Comparison of ENCODE assay signal across 26 cellular contexts in the genomic region with DNA sequence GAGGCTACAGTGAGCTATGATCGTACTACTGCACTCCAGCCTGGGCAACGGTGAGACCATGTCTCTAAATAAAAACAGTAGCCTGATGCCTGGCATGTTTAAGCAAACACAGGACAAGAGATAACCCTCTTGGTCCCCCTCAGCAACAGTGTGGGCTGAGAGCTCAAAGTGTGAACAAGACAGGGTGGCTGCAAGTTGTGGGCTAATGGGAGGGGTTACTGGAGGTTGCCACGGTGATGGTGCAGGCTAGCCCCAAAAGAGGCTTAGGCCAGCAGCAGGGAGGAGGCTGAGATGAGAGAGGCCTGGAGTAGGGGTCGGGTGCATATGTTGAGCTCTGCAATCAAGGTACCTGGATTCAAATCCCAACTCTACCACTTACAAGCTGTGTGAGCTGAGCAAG. TPM values are rescaled to one million over a fixed set of nuclear protein-coding genes. Genes with fewer than 3 reads are reported as not detected.
DNase-seq lines count a peak whose midpoint lies in the region; ATAC-seq and TF ChIP-seq lines count a peak whose summit lies in the region.
"Had no signal": no experiment of that assay in that cellular context is flagged by ENCODE, and none has a peak within 500 bp of the region (broad histone marks: within the 10 kb centered on the region; RNA-seq: fewer than 3 reads in every experiment).

No MANE protein-coding gene starts in this region.

- H3K36me3 ChIP-seq in right atrium auricular region, result no peaks in the 10 kb centered on the region
- no peaks in the 10 kb centered on the region for H3K36me3 ChIP-seq in WERI-Rb-1
- H3K36me3 ChIP-seq in colonic mucosa, result no peaks in the 10 kb centered on the region

- H3K4me3 ChIP-seq in right atrium auricular region (no peak overlapping the region), WERI-Rb-1 (ENCODE audit: low read depth, low read length) (no peak overlapping the region), colonic mucosa (no peak overlapping the region)

- peak overlapping the region in 1 of 2 donors; percentile 12 for H3K9ac ChIP-seq in colonic mucosa (ENCODE audit: low read depth in 2 of 2, low read length in 2 of 2)

- TF ChIP-seq CTCF in right atrium auricular region (IDR thresholded peaks at IDR 0.05) (no peak), GM13977 (IDR thresholded peaks at IDR 0.05; ENCODE audit: extremely low read depth, insufficient read depth, missing control alignments) (no peak), WERI-Rb-1 (IDR thresholded peaks at IDR 0.05; ENCODE audit: low read depth, low read length) (no peak), progenitor cell of endocrine pancreas (IDR thresholded peaks at IDR 0.05; ENCODE audit: unreplicated experiment) (no peak), colonic mucosa (IDR thresholded peaks at IDR 0.05) (no peak)

- peak overlapping the region; percentile 68 to 76 for H3K27ac ChIP-seq in right atrium auricular region
- H3K27ac ChIP-seq in WERI-Rb-1, result no peak overlapping the region; the same call in 1 of the 2 replicates
- no peak overlapping the region for H3K27ac ChIP-seq in colonic mucosa
- H3K27ac ChIP-seq: C4-2B had no signal

- intact Hi-C loops in left cardiac atrium (cut with DNase I) (no loop called here), colonic mucosa (cut with DNase I) (no loop called here)

- H3K27me3 Mint-ChIP-seq in progenitor cell of endocrine pancreas, result no peaks in the 10 kb centered on the region

- H3K4me3 Mint-ChIP-seq in progenitor cell of endocrine pancreas (ENCODE audit: low read depth), result no peak overlapping the region
- H3K4me3 Mint-ChIP-seq: activated naive CD4-positive, alpha-beta T cell treated with anti-CD3 and anti-CD28 coated beads, Interleukin-2, amount 10 ng/mL, durations not matched to agents 7 days and 5 days; activated T-helper 1 cell treated with anti-CD3 and anti-CD28 coated beads, Interleukin-12 subunit alpha, Interleukin-12 subunit beta, Interleukin-2, Interleukin-4 antibody, amounts not matched to agents 30 ng/mL and 10 ng/mL and 1 ng/mL, durations not matched to agents 14 hours and 24 hours and 36 hours; H9; neural crest cell; WTC11 had no signal

- H3K4me1 ChIP-seq in right atrium auricular region, result peaks cover 0 to 15% of the 10 kb centered on the region in 2 donors
- H3K4me1 ChIP-seq in colonic mucosa, result no peaks in the 10 kb centered on the region

- H3K9me3 ChIP-seq in right atrium auricular region, result no peaks in the 10 kb centered on the region
- peaks cover 3% of the 10 kb centered on the region for H3K9me3 ChIP-seq in WERI-Rb-1 (ENCODE audit: severe bottlenecking)
- H3K9me3 ChIP-seq in colonic mucosa, result no peaks in the 10 kb centered on the region

- no peak for DNase-seq in right atrium auricular region (ENCODE audit: low spot score)
- no peak for DNase-seq in left cardiac atrium
- DNase-seq in GM13977 (ENCODE audit: low spot score), result peak; percentile 46
- DNase-seq in WERI-Rb-1, result peak; percentile 32
- no peak for DNase-seq in progenitor cell of endocrine pancreas (ENCODE audit: low spot score, unreplicated experiment)
- no peak for DNase-seq in SKM-1 treated with dmso at 0.1 percent for 144 hours (lab: John Stamatoyannopoulos, UW; ENCODE audit: unreplicated experiment)
- DNase-seq in colonic mucosa, result no peak
- DNase-seq: activated CD4-positive, alpha-beta T cell treated with anti-CD3 and anti-CD28 coated beads, Interleukin-2, amount 50 U/mL, for 48 hours; activated naive CD4-positive, alpha-beta T cell treated with anti-CD3 and anti-CD28 coated beads, Interleukin-2, amount 10 ng/mL, durations not matched to agents 7 days and 5 days; effector memory CD8-positive, alpha-beta T cell; erythroblast; glutamatergic neuron; H9; kidney; NCI-H1417 treated with DMSO at 0.1 percent for 48 hours; NCI-H2081; NCI-H345; NCI-H774; OCI-M1; stimulated activated naive CD4-positive, alpha-beta T cell; T-helper 9 cell had no signal

- H3K4me1 Mint-ChIP-seq in progenitor cell of endocrine pancreas (ENCODE audit: low read depth), result peaks cover 17% of the 10 kb centered on the region

- no peaks in the 10 kb centered on the region for H3K9me3 Mint-ChIP-seq in progenitor cell of endocrine pancreas (ENCODE audit: low read depth)
- H3K9me3 Mint-ChIP-seq: activated T-helper 1 cell treated with anti-CD3 and anti-CD28 coated beads, Interleukin-12 subunit alpha, Interleukin-12 subunit beta, Interleukin-2, Interleukin-4 antibody, amounts not matched to agents 30 ng/mL and 10 ng/mL and 1 ng/mL, durations not matched to agents 14 hours and 24 hours and 36 hours; effector memory CD8-positive, alpha-beta T cell; neural crest cell had no signal

- H3K27me3 ChIP-seq in right atrium auricular region (no peaks in the 10 kb centered on the region), WERI-Rb-1 (ENCODE audit: insufficient read depth, low read depth, severe bottlenecking) (no peaks in the 10 kb centered on the region), colonic mucosa (no peaks in the 10 kb centered on the region)

- H3K27ac Mint-ChIP-seq in progenitor cell of endocrine pancreas, result peak overlapping the region; percentile 77
- H3K27ac Mint-ChIP-seq: activated naive CD4-positive, alpha-beta T cell treated with anti-CD3 and anti-CD28 coated beads, Interleukin-2, amount 10 ng/mL, durations not matched to agents 7 days and 5 days; activated T-helper 1 cell treated with anti-CD3 and anti-CD28 coated beads, Interleukin-12 subunit alpha, Interleukin-12 subunit beta, Interleukin-2, Interleukin-4 antibody, amounts not matched to agents 30 ng/mL and 10 ng/mL and 1 ng/mL, durations not matched to agents 14 hours and 24 hours and 36 hours; effector memory CD8-positive, alpha-beta T cell; WTC11 had no signal

- no peak for ATAC-seq in left cardiac atrium
- no peak for ATAC-seq in HG02852 (IDR thresholded peaks at IDR 0.05; ENCODE audit: unreplicated experiment)
- ATAC-seq: effector memory CD8-positive, alpha-beta T cell; WTC11 had no signal

- in situ Hi-C loops in GM13977 (cut with MboI; ENCODE audit: low pct_unique_long_range_greater_than_20kb, low sequenced_read_pairs, unreplicated experiment), result no loop called here

- peaks cover 4% of the 10 kb centered on the region for H3K36me3 Mint-ChIP-seq in progenitor cell of endocrine pancreas (ENCODE audit: insufficient read depth)

RNA-seq across cellular contexts. Expression of gene LGMN, which starts 3.4 kb away (rescaled TPM):
- total RNA-seq in right atrium auricular region (100 to 1,000 TPM in 1 of 2 donors, 10 to 100 TPM in 1; 65.6 to 109 TPM), left cardiac atrium (100 to 1,000 TPM in 1 of 2 donors, 10 to 100 TPM in 1; 89.7 to 119 TPM), progenitor cell of endocrine pancreas (63.3 and 73.2 TPM in 2 replicates), colonic mucosa (100 to 1,000 TPM in 1 of 2 donors, 10 to 100 TPM in 1; 70.0 to 107 TPM)

RNA-seq across cellular contexts. Expression of gene GOLGA5, which starts 42.3 kb away (rescaled TPM):
- total RNA-seq in right atrium auricular region (10 to 100 TPM; 24.2 to 28.3 TPM), left cardiac atrium (10 to 100 TPM; 19.9 to 30.5 TPM), progenitor cell of endocrine pancreas (29.7 TPM in 2 replicates), colonic mucosa (10 to 100 TPM; 32.9 to 49.4 TPM)

Comparison
In these comparisons a context has a peak if more than half of its experiments do, and no peak if none do; other contexts are left out.
1. DNase-seq: peak in GM13977 (single experiment) and WERI-Rb-1 (single experiment); none in right atrium auricular region (single experiment), left cardiac atrium (single experiment), progenitor cell of endocrine pancreas (single experiment), SKM-1 treated with dmso at 0.1 percent for 144 hours (single experiment) and colonic mucosa (single experiment).
2. H3K27ac ChIP-seq: peak in right atrium auricular region (2 of 2); none in WERI-Rb-1 (single experiment) and colonic mucosa (single experiment).